ENCODE assay signal across 26 cellular contexts in genomic region chr17:73140531-73140930, GRCh38. TPM values are rescaled to one million over a fixed set of nuclear protein-coding genes. Genes with fewer than 3 reads are reported as not detected.
"Had no signal": no experiment of that assay in that cellular context is flagged by ENCODE, and none has a peak within 500 bp of the region (broad histone marks: within the 10 kb centered on the region; RNA-seq: fewer than 3 reads in every experiment).

No MANE protein-coding gene starts in this region.

- H3K27ac Mint-ChIP-seq: activated CD4-positive, alpha-beta memory T cell treated with anti-CD3 and anti-CD28 coated beads, Interleukin-2, amount 10 ng/mL, durations not matched to agents 7 days and 5 days; activated CD4-positive, alpha-beta T cell treated with anti-CD3 and anti-CD28 coated beads for 36 hours; activated naive CD4-positive, alpha-beta T cell treated with anti-CD3 and anti-CD28 coated beads, Interleukin-2, amount 10 ng/mL, durations not matched to agents 7 days and 5 days; activated naive CD8-positive, alpha-beta T cell treated with anti-CD3 and anti-CD28 coated beads for 36 hours; activated T-cell treated with anti-CD3 and anti-CD28 coated beads, Interleukin-2, amount 50 U/mL, for 72 hours; activated T-helper 2 cell treated with anti-CD3 and anti-CD28 coated beads, Interferon-gamma antibody, Interleukin-2, Interleukin-4, amounts not matched to agents 10 μg/mL and 5 μg/mL and 100 μg/mL, durations not matched to agents 14 hours and 24 hours and 36 hours had no signal

- H3K9ac ChIP-seq: SK-N-SH had no signal

- H3K4me3 Mint-ChIP-seq: activated CD4-positive, alpha-beta memory T cell treated with anti-CD3 and anti-CD28 coated beads, Interleukin-2, amount 10 ng/mL, durations not matched to agents 7 days and 5 days; activated CD4-positive, alpha-beta T cell treated with anti-CD3 and anti-CD28 coated beads for 36 hours; activated naive CD4-positive, alpha-beta T cell treated with anti-CD3 and anti-CD28 coated beads, Interleukin-2, amount 10 ng/mL, durations not matched to agents 7 days and 5 days; activated naive CD8-positive, alpha-beta T cell treated with anti-CD3 and anti-CD28 coated beads for 36 hours; activated T-cell treated with anti-CD3 and anti-CD28 coated beads, Interleukin-2, amount 50 U/mL, for 72 hours had no signal

- H3K4me1 ChIP-seq: Peyer's patch, SJCRH30 had no signal

- ATAC-seq: activated CD4-positive, alpha-beta T cell treated with anti-CD3 and anti-CD28 coated beads for 36 hours; activated T-cell treated with anti-CD3 and anti-CD28 coated beads, Interleukin-2, amount 50 U/mL, for 72 hours had no signal

- H3K4me3 ChIP-seq: cardiac muscle cell, Peyer's patch, SJCRH30 had no signal

- H3K36me3 ChIP-seq: brain microvascular endothelial cell, cardiac muscle cell, Peyer's patch, SJCRH30 had no signal

- H3K9me3 ChIP-seq: Peyer's patch, SJCRH30, SK-N-SH had no signal

- H3K27ac ChIP-seq: brain microvascular endothelial cell, cardiac muscle cell, Peyer's patch, RWPE1, SJCRH30, VCaP had no signal

- H3K4me2 ChIP-seq: SK-N-SH had no signal

- H3K27me3 ChIP-seq: brain microvascular endothelial cell, cardiac muscle cell had no signal

- H3K27me3 Mint-ChIP-seq: activated naive CD8-positive, alpha-beta T cell treated with anti-CD3 and anti-CD28 coated beads for 36 hours had no signal

- DNase-seq: activated CD4-positive, alpha-beta memory T cell treated with anti-CD3 and anti-CD28 coated beads, Interleukin-2, amount 10 ng/mL, durations not matched to agents 7 days and 5 days; activated CD4-positive, alpha-beta T cell treated with anti-CD3 and anti-CD28 coated beads for 36 hours; activated CD4-positive, alpha-beta T cell treated with anti-CD3 and anti-CD28 coated beads, Interleukin-2, amount 50 U/mL, for 1 hour; activated gamma-delta T cell treated with Interleukin-2 at 50 U/mL for 16 hours; activated naive CD4-positive, alpha-beta T cell treated with anti-CD3 and anti-CD28 coated beads, Interleukin-2, amount 10 ng/mL, durations not matched to agents 7 days and 5 days; activated naive CD8-positive, alpha-beta T cell treated with anti-CD3 and anti-CD28 coated beads for 36 hours; activated T-cell treated with anti-CD3 and anti-CD28 coated beads, Interleukin-2, amount 50 U/mL, for 72 hours; brain microvascular endothelial cell; cerebellar nuclear complex; KG1; NCI-H1092 treated with DMSO at 0.1 percent for 48 hours; NCI-H1436; NCI-H1694 treated with DMSO at 0.1 percent for 48 hours; NCI-H2029 treated with DMSO at 0.1 percent for 48 hours; NCI-H446 treated with DMSO at 0.1 percent for 48 hours; NCI-H748 treated with DMSO at 0.1 percent for 48 hours; Peyer's patch; Right ventricle myocardium superior; SJCRH30; SK-N-SH; T-helper 1 cell had no signal

RNA-seq across cellular contexts. Expression of gene SSTR2, which starts 24.3 kb away (rescaled TPM):
- total RNA-seq: MCF 10A had no signal
